In genomic region chr11:9732453-9732852, GRCh38 we compare ENCODE assay signal across 23 cellular contexts.
DNase-seq lines count a peak whose midpoint lies in the region; ATAC-seq and TF ChIP-seq lines count a peak whose summit lies in the region.
"Had no signal": no experiment of that assay in that cellular context is flagged by ENCODE, and none has a peak within 500 bp of the region (broad histone marks: within the 10 kb centered on the region; RNA-seq: fewer than 3 reads in every experiment).

No MANE protein-coding gene starts in this region.

- DNase-seq in activated B cell treated with CpG ODN at 0.5 μM for 24 hours: no peak
- no peak for DNase-seq in memory B cell (ENCODE audit: low spot score in 2 of 2)
- no peak for DNase-seq in stimulated activated naive B cell treated with anti-CD40 and anti-IgM and Interleukin-4, amounts not matched to agents 10 μg/mL and 1 μg/mL and 100 μg/mL, for 72 hours
- DNase-seq in activated CD4-positive, CD25-positive, alpha-beta regulatory T cell treated with anti-CD3 and anti-CD28 coated beads, Interleukin-2, amount 50 U/mL, for 72 hours: no peak
- DNase-seq in OCI-LY7 (ENCODE audit: low spot score): no peak
- DNase-seq in activated T-helper 1 cell treated with anti-CD3 and anti-CD28 coated beads, Interleukin-12 subunit alpha, Interleukin-12 subunit beta, Interleukin-2, Interleukin-4 antibody, amounts not matched to agents 30 ng/mL and 10 ng/mL and 1 ng/mL, durations not matched to agents 14 hours and 24 hours and 36 hours (ENCODE audit: low spot score): no peak
- DNase-seq: Caco-2; CD4-positive, alpha-beta memory T cell; DND-41; H7; NCI-H1105 treated with DMSO at 0.1 percent for 48 hours; NCI-H2081; NCI-H2171 treated with DMSO at 0.1 percent for 48 hours; NCI-H446; NCI-H526; PC-3; Right ventricle myocardium superior had no signal

- H3K36me3 ChIP-seq in DOHH2 (ENCODE audit: control insufficient read depth, low read length) (peaks cover 99% of the 10 kb centered on the region), OCI-LY7 (ENCODE audit: insufficient read depth, low read length) (peaks cover 100% of the 10 kb centered on the region)

- no peaks in the 10 kb centered on the region for H3K27me3 ChIP-seq in DOHH2 (ENCODE audit: control insufficient read depth, low read length)
- H3K27me3 ChIP-seq: BLaER1 had no signal

- H3K36me3 Mint-ChIP-seq in activated B cell treated with CpG ODN at 0.5 μM for 24 hours (ENCODE audit: low read depth): peaks cover 93% of the 10 kb centered on the region
- H3K36me3 Mint-ChIP-seq in memory B cell: peaks cover 56% of the 10 kb centered on the region
- peaks cover 63 to 79% of the 10 kb centered on the region in 2 donors for H3K36me3 Mint-ChIP-seq in stimulated activated naive B cell treated with anti-CD40 and anti-IgM and Interleukin-4, amounts not matched to agents 10 μg/mL and 1 μg/mL and 100 μg/mL, for 72 hours
- peaks cover 21% of the 10 kb centered on the region for H3K36me3 Mint-ChIP-seq in activated T-helper 1 cell treated with anti-CD3 and anti-CD28 coated beads, Interleukin-12 subunit alpha, Interleukin-12 subunit beta, Interleukin-2, Interleukin-4 antibody, amounts not matched to agents 30 ng/mL and 10 ng/mL and 1 ng/mL, durations not matched to agents 14 hours and 24 hours and 36 hours (ENCODE audit: low read depth)

- peaks cover 100% of the 10 kb centered on the region for H3K4me1 ChIP-seq in DOHH2 (ENCODE audit: control insufficient read depth, low read length)
- H3K4me1 ChIP-seq in OCI-LY7 (ENCODE audit: insufficient read depth, low read length, poor library complexity, severe bottlenecking): peaks cover 64% of the 10 kb centered on the region
- H3K4me1 ChIP-seq: BLaER1, Caco-2 had no signal

- H3K4me1 Mint-ChIP-seq in activated B cell treated with CpG ODN at 0.5 μM for 24 hours: peaks cover 87% of the 10 kb centered on the region
- peaks cover 58% of the 10 kb centered on the region for H3K4me1 Mint-ChIP-seq in memory B cell
- peaks cover 58 to 87% of the 10 kb centered on the region in 2 donors for H3K4me1 Mint-ChIP-seq in stimulated activated naive B cell treated with anti-CD40 and anti-IgM and Interleukin-4, amounts not matched to agents 10 μg/mL and 1 μg/mL and 100 μg/mL, for 72 hours
- H3K4me1 Mint-ChIP-seq in activated T-helper 1 cell treated with anti-CD3 and anti-CD28 coated beads, Interleukin-12 subunit alpha, Interleukin-12 subunit beta, Interleukin-2, Interleukin-4 antibody, amounts not matched to agents 30 ng/mL and 10 ng/mL and 1 ng/mL, durations not matched to agents 14 hours and 24 hours and 36 hours (ENCODE audit: low read depth): peaks cover 11% of the 10 kb centered on the region
- H3K4me1 Mint-ChIP-seq: CD4-positive, alpha-beta memory T cell had no signal

- H3K4me3 Mint-ChIP-seq in activated B cell treated with CpG ODN at 0.5 μM for 24 hours (no peak overlapping the region), memory B cell (no peak overlapping the region)
- H3K4me3 Mint-ChIP-seq in stimulated activated naive B cell treated with anti-CD40 and anti-IgM and Interleukin-4, amounts not matched to agents 10 μg/mL and 1 μg/mL and 100 μg/mL, for 72 hours: peak overlapping the region; percentile 19 to 35
- no peak overlapping the region for H3K4me3 Mint-ChIP-seq in activated T-helper 1 cell treated with anti-CD3 and anti-CD28 coated beads, Interleukin-12 subunit alpha, Interleukin-12 subunit beta, Interleukin-2, Interleukin-4 antibody, amounts not matched to agents 30 ng/mL and 10 ng/mL and 1 ng/mL, durations not matched to agents 14 hours and 24 hours and 36 hours
- H3K4me3 Mint-ChIP-seq: CD4-positive, alpha-beta memory T cell had no signal

- no TSS peak for BruUV-seq in OCI-LY7 (replicated peaks; lab: Mats Ljungman, UMichigan)

- ATAC-seq in activated B cell treated with CpG ODN at 0.5 μM for 24 hours (ENCODE audit: low read depth) (no peak), memory B cell (ENCODE audit: low read depth) (no peak)
- no peak for ATAC-seq in stimulated activated naive B cell treated with anti-CD40 and anti-IgM and Interleukin-4, amounts not matched to agents 10 μg/mL and 1 μg/mL and 100 μg/mL, for 72 hours (replicated peaks)
- ATAC-seq: A549, HepG2, PC-3 had no signal

- H3K9me2 ChIP-seq in DOHH2 (replicated peaks; ENCODE audit: control insufficient read depth, low read length): no peaks in the 10 kb centered on the region
- H3K9me2 ChIP-seq in OCI-LY7 (ENCODE audit: insufficient read depth, low read length): no peaks in the 10 kb centered on the region

- H3K9me3 ChIP-seq in DOHH2 (ENCODE audit: control insufficient read depth, insufficient read depth, low read length) (no peaks in the 10 kb centered on the region), OCI-LY7 (ENCODE audit: low read length) (peaks cover 20% of the 10 kb centered on the region)
- H3K9me3 ChIP-seq: Caco-2 had no signal

- H3F3A ChIP-seq in DOHH2 (ENCODE audit: control insufficient read depth, insufficient read depth): peaks cover 81% of the 10 kb centered on the region

- H4K20me1 ChIP-seq in DOHH2 (ENCODE audit: control insufficient read depth, insufficient read depth, low read depth, low read length): peaks cover 2% of the 10 kb centered on the region; the same call in 1 of the 2 replicates
- no peaks in the 10 kb centered on the region for H4K20me1 ChIP-seq in OCI-LY7 (ENCODE audit: insufficient read depth, low read length)
- H4K20me1 ChIP-seq: BLaER1 had no signal

- H3K79me2 ChIP-seq in DOHH2 (ENCODE audit: control insufficient read depth, low read length) (peaks cover 98% of the 10 kb centered on the region), OCI-LY7 (ENCODE audit: insufficient read depth, low read depth, low read length) (peaks cover 60% of the 10 kb centered on the region; the same call in 1 of the 2 replicates)

- no peak overlapping the region for H2AFZ ChIP-seq in OCI-LY7 (ENCODE audit: low read length)

- TF ChIP-seq CTCF in DOHH2 (IDR thresholded peaks at IDR 0.05; ENCODE audit: low read depth, low read length, poor library complexity, severe bottlenecking) (no peak), activated B cell treated with CpG ODN at 0.5 μM for 24 hours (IDR thresholded peaks at IDR 0.05) (no peak), OCI-LY7 (conservative IDR thresholded peaks at IDR 0.05; ENCODE audit: low read length) (no peak)

- POLR2A ChIA-PET in activated B cell treated with CpG ODN at 0.5 μM for 24 hours (lab: Charles Lee) (interaction anchor here (0.8 to 5.8 kb wide), 3 partner anchors 9 to 272 kb away, joined by 3 to 76 read pairs (median 7); no protein-coding TSS in a partner anchor), OCI-LY7 (lab: Charles Lee) (interaction anchor here (0.6 to 2.1 kb wide), 4 partner anchors 15 to 422 kb away, joined by 4 to 8 read pairs (median 8); no protein-coding TSS in a partner anchor)

- peaks cover 6% of the 10 kb centered on the region for H3K9me3 Mint-ChIP-seq in activated B cell treated with CpG ODN at 0.5 μM for 24 hours
- peaks cover 5% of the 10 kb centered on the region for H3K9me3 Mint-ChIP-seq in memory B cell
- no peaks in the 10 kb centered on the region for H3K9me3 Mint-ChIP-seq in stimulated activated naive B cell treated with anti-CD40 and anti-IgM and Interleukin-4, amounts not matched to agents 10 μg/mL and 1 μg/mL and 100 μg/mL, for 72 hours
- peaks cover 20% of the 10 kb centered on the region for H3K9me3 Mint-ChIP-seq in activated T-helper 1 cell treated with anti-CD3 and anti-CD28 coated beads, Interleukin-12 subunit alpha, Interleukin-12 subunit beta, Interleukin-2, Interleukin-4 antibody, amounts not matched to agents 30 ng/mL and 10 ng/mL and 1 ng/mL, durations not matched to agents 14 hours and 24 hours and 36 hours

- intact Hi-C loops in activated B cell treated with CpG ODN at 0.5 μM for 24 hours (cut with micrococcal nuclease): no loop called here
- intact Hi-C loops in OCI-LY7 (cut with micrococcal nuclease; ENCODE audit: unreplicated experiment): no loop called here
- intact Hi-C loops in activated T-helper 1 cell treated with anti-CD3 and anti-CD28 coated beads, Interleukin-12 subunit alpha, Interleukin-12 subunit beta, Interleukin-2, Interleukin-4 antibody, amounts not matched to agents 30 ng/mL and 10 ng/mL and 1 ng/mL, durations not matched to agents 14 hours and 24 hours and 36 hours (cut with micrococcal nuclease): no loop called here

- CTCF ChIA-PET in activated B cell treated with CpG ODN at 0.5 μM for 24 hours (lab: Charles Lee): interaction anchor here (1.1 to 6.3 kb wide), 3 partner anchors 12 to 198 kb away, joined by 3 to 25 read pairs (median 5); no protein-coding TSS in a partner anchor
- CTCF ChIA-PET in OCI-LY7 (lab: Charles Lee; ENCODE audit: unreplicated experiment): no interaction called here

- peak overlapping the region; percentile 54 for H3K27ac ChIP-seq in DOHH2 (ENCODE audit: low read depth, low read length)
- H3K27ac ChIP-seq in OCI-LY7 (ENCODE audit: low read depth, low read length, poor library complexity, severe bottlenecking): no peak overlapping the region
- H3K27ac ChIP-seq: A549, BLaER1, HL-60, KMS-11 had no signal

- peak overlapping the region; percentile 81 for H3K27ac Mint-ChIP-seq in activated B cell treated with CpG ODN at 0.5 μM for 24 hours
- H3K27ac Mint-ChIP-seq in memory B cell: peak overlapping the region; percentile 87
- peak overlapping the region; percentile 82 for H3K27ac Mint-ChIP-seq in stimulated activated naive B cell treated with anti-CD40 and anti-IgM and Interleukin-4, amounts not matched to agents 10 μg/mL and 1 μg/mL and 100 μg/mL, for 72 hours
- no peak overlapping the region for H3K27ac Mint-ChIP-seq in activated T-helper 1 cell treated with anti-CD3 and anti-CD28 coated beads, Interleukin-12 subunit alpha, Interleukin-12 subunit beta, Interleukin-2, Interleukin-4 antibody, amounts not matched to agents 30 ng/mL and 10 ng/mL and 1 ng/mL, durations not matched to agents 14 hours and 24 hours and 36 hours
- H3K27ac Mint-ChIP-seq: CD4-positive, alpha-beta memory T cell had no signal

- H3K4me3 ChIP-seq in DOHH2 (ENCODE audit: low read length) (no peak overlapping the region), OCI-LY7 (ENCODE audit: low read depth, low read length, poor library complexity, severe bottlenecking) (no peak overlapping the region)
- H3K4me3 ChIP-seq: A549, BLaER1 had no signal

- no peaks in the 10 kb centered on the region for H3K27me3 Mint-ChIP-seq in activated B cell treated with CpG ODN at 0.5 μM for 24 hours
- no peaks in the 10 kb centered on the region for H3K27me3 Mint-ChIP-seq in memory B cell
- H3K27me3 Mint-ChIP-seq in stimulated activated naive B cell treated with anti-CD40 and anti-IgM and Interleukin-4, amounts not matched to agents 10 μg/mL and 1 μg/mL and 100 μg/mL, for 72 hours: no peaks in the 10 kb centered on the region
- H3K27me3 Mint-ChIP-seq in activated T-helper 1 cell treated with anti-CD3 and anti-CD28 coated beads, Interleukin-12 subunit alpha, Interleukin-12 subunit beta, Interleukin-2, Interleukin-4 antibody, amounts not matched to agents 30 ng/mL and 10 ng/mL and 1 ng/mL, durations not matched to agents 14 hours and 24 hours and 36 hours (ENCODE audit: insufficient read depth): peaks cover 3% of the 10 kb centered on the region
- H3K27me3 Mint-ChIP-seq: CD4-positive, alpha-beta memory T cell had no signal

- H3K4me2 ChIP-seq in DOHH2 (ENCODE audit: low read length) (peak overlapping the region; percentile 28), OCI-LY7 (ENCODE audit: low read length) (no peak overlapping the region)
- H3K4me2 ChIP-seq: A549, BLaER1, KMS-11 had no signal

Comparison
In these comparisons a context has a peak if more than half of its experiments do, and no peak if none do; other contexts are left out.
1. H3K4me3 Mint-ChIP-seq: peak in stimulated activated naive B cell treated with anti-CD40 and anti-IgM and Interleukin-4, amounts not matched to agents 10 μg/mL and 1 μg/mL and 100 μg/mL, for 72 hours (2 of 2); none in activated B cell treated with CpG ODN at 0.5 μM for 24 hours (single experiment), memory B cell (single experiment) and activated T-helper 1 cell treated with anti-CD3 and anti-CD28 coated beads, Interleukin-12 subunit alpha, Interleukin-12 subunit beta, Interleukin-2, Interleukin-4 antibody, amounts not matched to agents 30 ng/mL and 10 ng/mL and 1 ng/mL, durations not matched to agents 14 hours and 24 hours and 36 hours (single experiment).